12 cellular contexts compared by ENCODE assay signal in the genomic region with DNA sequence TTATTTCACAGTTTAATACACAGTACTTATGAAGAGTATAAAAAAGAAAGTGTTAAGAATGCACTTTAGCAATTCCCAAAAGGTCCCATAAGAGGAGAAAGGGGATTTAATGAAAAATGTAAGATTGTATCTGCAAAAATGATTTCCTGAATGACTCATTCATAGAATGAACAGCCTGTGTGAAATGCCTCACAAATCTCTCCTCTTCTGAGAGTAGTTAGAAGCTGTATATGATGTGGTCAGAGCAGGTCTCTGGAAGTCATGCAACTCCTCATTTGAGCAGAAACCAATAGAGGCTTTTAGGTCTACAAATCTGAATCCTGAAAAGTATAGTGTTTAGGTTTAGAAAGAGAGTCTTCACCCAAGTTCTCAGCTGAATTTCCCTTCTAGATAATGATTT.
DNase-seq lines count a peak whose midpoint lies in the region; ATAC-seq and TF ChIP-seq lines count a peak whose summit lies in the region.
"Had no signal": no experiment of that assay in that cellular context is flagged by ENCODE, and none has a peak within 500 bp of the region (broad histone marks: within the 10 kb centered on the region; RNA-seq: fewer than 3 reads in every experiment).

No MANE protein-coding gene starts in this region.

- in situ Hi-C loops in GM23248 (cut with MboI) = no loop called here
- in situ Hi-C loops in KBM-7 (cut with MboI; ENCODE audit: low pct_unique_long_range_greater_than_20kb, low sequenced_read_pairs) = no loop called here

- H2AFZ ChIP-seq in GM23248 = no peak overlapping the region

- no peak overlapping the region for H3K27ac Mint-ChIP-seq in T-cell
- H3K27ac Mint-ChIP-seq: CD4-positive, alpha-beta T cell had no signal

- no peak for ATAC-seq in lower lobe of right lung
- no peak for ATAC-seq in T-cell (replicated peaks in 1 of 4)

- no peak overlapping the region for H3K27ac ChIP-seq in GM23248
- no peak overlapping the region for H3K27ac ChIP-seq in lower lobe of right lung
- H3K27ac ChIP-seq: suprapubic skin had no signal

- H3K4me2 ChIP-seq in GM23248 (ENCODE audit: unreplicated experiment) = peak overlapping the region; percentile 16

- no peaks in the 10 kb centered on the region for H3K27me3 Mint-ChIP-seq in T-cell
- H3K27me3 Mint-ChIP-seq: CD4-positive, alpha-beta T cell had no signal

- no peaks in the 10 kb centered on the region for H3K36me3 ChIP-seq in GM23248 (ENCODE audit: low read depth)
- no peaks in the 10 kb centered on the region for H3K36me3 ChIP-seq in lower lobe of right lung
- H3K36me3 ChIP-seq: suprapubic skin had no signal

- H3K4me3 ChIP-seq in GM23248 = no peak overlapping the region
- H3K4me3 ChIP-seq in choroid plexus epithelial cell (ENCODE audit: low read depth, low read length) = no peak overlapping the region
- no peak overlapping the region for H3K4me3 ChIP-seq in lower lobe of right lung
- H3K4me3 ChIP-seq: suprapubic skin had no signal

- H3K9ac ChIP-seq in GM23248 = no peak overlapping the region

- no peaks in the 10 kb centered on the region for H4K20me1 ChIP-seq in GM23248 (ENCODE audit: insufficient read depth)

- H3K4me3 Mint-ChIP-seq in T-cell = no peak overlapping the region
- H3K4me3 Mint-ChIP-seq: CD4-positive, alpha-beta T cell; neural crest cell had no signal

- CTCF ChIA-PET in T-cell (lab: Charles Lee) = no interaction called here

- H3K9me3 ChIP-seq in GM23248 (ENCODE audit: low read depth) (no peaks in the 10 kb centered on the region), lower lobe of right lung (no peaks in the 10 kb centered on the region)
- H3K9me3 ChIP-seq: suprapubic skin had no signal

- peaks cover 9 to 10% (median 10%) of the 10 kb centered on the region in 3 donors for H3K9me3 Mint-ChIP-seq in T-cell
- H3K9me3 Mint-ChIP-seq: CD4-positive, alpha-beta T cell; neural crest cell had no signal

- peaks cover 8% of the 10 kb centered on the region; the same call in 1 of the 2 replicates for H3F3A ChIP-seq in GM23248 (ENCODE audit: insufficient read depth)

- no peaks in the 10 kb centered on the region for H3K79me2 ChIP-seq in GM23248 (ENCODE audit: insufficient read depth)

- TF ChIP-seq CTCF in choroid plexus epithelial cell (conservative IDR thresholded peaks at IDR 0.05; ENCODE audit: low read depth, low read length) (no peak), lower lobe of right lung (IDR thresholded peaks at IDR 0.05) (no peak)

- H3K27me3 ChIP-seq in GM23248 (replicated peaks; ENCODE audit: insufficient read depth) (no peaks in the 10 kb centered on the region), lower lobe of right lung (ENCODE audit: low read depth) (no peaks in the 10 kb centered on the region)
- H3K27me3 ChIP-seq: suprapubic skin had no signal

- H3K4me1 Mint-ChIP-seq in T-cell = no peaks in the 10 kb centered on the region
- H3K4me1 Mint-ChIP-seq: neural crest cell had no signal

- intact Hi-C loops in lower lobe of right lung (cut with DNase I) = no loop called here

- POLR2A ChIA-PET in T-cell (lab: Charles Lee) = no interaction called here

- H3K4me1 ChIP-seq in GM23248 (ENCODE audit: insufficient read depth) (peaks cover 17% of the 10 kb centered on the region; the same call in 1 of the 2 replicates), lower lobe of right lung (no peaks in the 10 kb centered on the region)
- H3K4me1 ChIP-seq: suprapubic skin had no signal

- H3K36me3 Mint-ChIP-seq in T-cell = no peaks in the 10 kb centered on the region

- DNase-seq in GM04504 (ENCODE audit: low read depth) (peak; percentile 28), GM23248 (peak; percentile 63), KBM-7 (peak; percentile 8), choroid plexus epithelial cell (ENCODE audit: low read depth) (peak; percentile 48), lower lobe of right lung (no peak), NCI-H146 treated with DMSO at 0.1 percent for 48 hours (lab: John Stamatoyannopoulos, UW; ENCODE audit: unreplicated experiment) (no peak), T-cell (no peak), NCI-H187 treated with DMSO at 0.1 percent for 48 hours (lab: John Stamatoyannopoulos, UW) (no peak)
- DNase-seq: CD4-positive, alpha-beta T cell; stimulated activated CD4-positive, alpha-beta T cell treated with anti-CD3 and anti-CD28 coated beads, Interleukin-2, amount 100 ng/mL, for 24 hours had no signal

- H3K9me2 ChIP-seq in GM23248 (ENCODE audit: insufficient read depth) = no peaks in the 10 kb centered on the region

Comparison
In these comparisons a context has a peak if more than half of its experiments do, and no peak if none do; other contexts are left out.
1. DNase-seq: peak in GM04504 (single experiment), GM23248 (single experiment), KBM-7 (single experiment) and choroid plexus epithelial cell (single experiment); none in lower lobe of right lung (single experiment), NCI-H146 treated with DMSO at 0.1 percent for 48 hours (single experiment), T-cell (0 of 34) and NCI-H187 treated with DMSO at 0.1 percent for 48 hours (single experiment).